17 cellular contexts compared by ENCODE assay signal in genomic region chr4:138330531-138330930, GRCh38.
DNase-seq lines count a peak whose midpoint lies in the region; ATAC-seq and TF ChIP-seq lines count a peak whose summit lies in the region.
"Had no signal": no experiment of that assay in that cellular context is flagged by ENCODE, and none has a peak within 500 bp of the region (broad histone marks: within the 10 kb centered on the region; RNA-seq: fewer than 3 reads in every experiment).

No MANE protein-coding gene starts in this region.

- no peak overlapping the region for H3K4me3 ChIP-seq in right atrium auricular region
- H3K4me3 ChIP-seq: K562 had no signal

- no peaks in the 10 kb centered on the region for H3K27me3 ChIP-seq in right atrium auricular region

- H3K27ac ChIP-seq in 22Rv1, result peak overlapping the region; percentile 6; the same call in 1 of the 2 replicates
- H3K27ac ChIP-seq in right atrium auricular region, result no peak overlapping the region

- no peaks in the 10 kb centered on the region for H3K4me1 ChIP-seq in right atrium auricular region

- no peak for TF ChIP-seq CTCF in 22Rv1 (IDR thresholded peaks at IDR 0.05)
- TF ChIP-seq CTCF in right atrium auricular region (IDR thresholded peaks at IDR 0.05), result no peak

- peak; percentile 54 for DNase-seq in DMS53 (lab: John Stamatoyannopoulos, UW)
- peak; percentile 86 for DNase-seq in brain pericyte (ENCODE audit: low read depth, low spot score)
- DNase-seq in medulla oblongata (ENCODE audit: extremely low spot score), result peak; percentile 13
- DNase-seq in DMS114 treated with DMSO at 0.1 percent for 48 hours (lab: John Stamatoyannopoulos, UW; ENCODE audit: unreplicated experiment), result no peak
- DNase-seq in right atrium auricular region (ENCODE audit: low spot score), result no peak
- DNase-seq: CD4-positive, alpha-beta memory T cell; GF-D8; GOT3; NCI-H1417 treated with DMSO at 0.1 percent for 48 hours; NCI-H1930; NCI-H524 treated with DMSO at 0.1 percent for 48 hours; OCI-M1; SIG-M5 had no signal

- ATAC-seq in GM19023 (IDR thresholded peaks at IDR 0.05; ENCODE audit: unreplicated experiment), result no peak
- no peak for ATAC-seq in GM18909 (IDR thresholded peaks at IDR 0.05; ENCODE audit: poor library complexity, unreplicated experiment)

- no peaks in the 10 kb centered on the region for H3K9me3 ChIP-seq in right atrium auricular region

- H3K36me3 ChIP-seq in right atrium auricular region, result no peaks in the 10 kb centered on the region

Comparison
In these comparisons a context has a peak if more than half of its experiments do, and no peak if none do; other contexts are left out.
1. DNase-seq: peak in DMS53 (single experiment), brain pericyte (single experiment) and medulla oblongata (single experiment); none in DMS114 treated with DMSO at 0.1 percent for 48 hours (single experiment) and right atrium auricular region (single experiment).